11 cellular contexts compared by ENCODE assay signal in the genomic region with DNA sequence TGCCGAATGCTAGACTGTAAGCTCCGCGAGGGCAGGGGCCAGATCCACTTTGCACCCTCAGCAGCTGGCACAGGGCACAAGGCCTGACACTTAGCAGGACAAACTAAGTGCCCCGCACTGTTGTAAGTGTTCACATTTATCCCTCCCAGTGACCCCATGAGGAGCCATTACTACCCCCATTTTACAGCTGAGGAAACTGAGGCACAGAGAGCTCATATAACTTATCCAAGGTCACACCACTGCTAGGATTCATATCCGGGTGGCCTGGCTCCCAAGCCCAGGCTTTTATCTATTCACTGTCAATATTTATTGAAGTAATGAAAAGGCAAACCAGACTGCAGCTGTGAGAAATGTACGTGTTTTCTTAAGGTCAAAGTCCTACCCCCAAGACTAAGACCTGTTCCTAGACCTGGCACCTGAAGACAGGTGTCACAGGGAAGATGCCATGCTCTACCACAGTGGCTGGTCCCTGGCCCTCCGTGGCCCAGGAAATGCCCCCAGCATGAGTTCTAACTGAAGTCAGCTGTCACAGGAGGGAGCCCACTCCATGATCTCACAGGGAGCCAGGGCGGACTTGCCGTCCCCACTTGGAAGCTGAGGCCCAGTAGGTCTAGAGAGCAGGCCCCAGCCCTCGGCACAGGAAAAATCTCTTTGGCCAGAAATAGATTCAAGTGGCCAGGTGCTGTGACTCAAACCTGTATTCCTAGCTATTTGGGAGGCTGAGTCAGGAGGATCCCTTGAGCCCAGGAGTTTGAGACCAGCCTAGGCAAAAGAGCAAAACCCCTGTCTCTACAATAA.
DNase-seq lines count a peak whose midpoint lies in the region; ATAC-seq, FAIRE-seq and TF ChIP-seq lines count a peak whose summit lies in the region.
"Had no signal": no experiment of that assay in that cellular context is flagged by ENCODE, and none has a peak within 500 bp of the region (broad histone marks: within the 10 kb centered on the region; RNA-seq: fewer than 3 reads in every experiment).

No MANE protein-coding gene starts in this region.

- FAIRE-seq in D721Med (lab: Jason Lieb, UNC) = no peak

- H3K27ac Mint-ChIP-seq in chondrocyte (ENCODE audit: unreplicated experiment) = peak overlapping the region; percentile 94
- peak overlapping the region; percentile 14 for H3K27ac Mint-ChIP-seq in stimulated activated effector memory CD8-positive, alpha-beta T cell treated with anti-CD3 and anti-CD28 coated beads, Interleukin-12 subunit alpha, Interleukin-12 subunit beta, amount 100 ng/mL, for 72 hours
- H3K27ac Mint-ChIP-seq in activated naive CD8-positive, alpha-beta T cell treated with anti-CD3 and anti-CD28 coated beads, Interleukin-2, amount 50 U/mL, for 24 hours = no peak overlapping the region
- H3K27ac Mint-ChIP-seq: activated naive CD8-positive, alpha-beta T cell treated with anti-CD3 and anti-CD28 coated beads for 36 hours had no signal

- H3K36me3 ChIP-seq in HUES48 (ENCODE audit: control insufficient read depth, insufficient read depth, low read length) = no peaks in the 10 kb centered on the region
- no peaks in the 10 kb centered on the region for H3K36me3 ChIP-seq in mesodermal cell (ENCODE audit: control insufficient read depth, insufficient read depth, low read length)
- H3K36me3 ChIP-seq: neutrophil had no signal

- H3K36me3 Mint-ChIP-seq in chondrocyte (ENCODE audit: low read depth) = no peaks in the 10 kb centered on the region
- no peaks in the 10 kb centered on the region for H3K36me3 Mint-ChIP-seq in stimulated activated effector memory CD8-positive, alpha-beta T cell treated with anti-CD3 and anti-CD28 coated beads, Interleukin-12 subunit alpha, Interleukin-12 subunit beta, amount 100 ng/mL, for 72 hours
- no peaks in the 10 kb centered on the region for H3K36me3 Mint-ChIP-seq in activated naive CD8-positive, alpha-beta T cell treated with anti-CD3 and anti-CD28 coated beads, Interleukin-2, amount 50 U/mL, for 24 hours (ENCODE audit: low read depth)
- H3K36me3 Mint-ChIP-seq: activated naive CD8-positive, alpha-beta T cell treated with anti-CD3 and anti-CD28 coated beads for 36 hours had no signal

- H3K4me1 ChIP-seq in HUES48 (ENCODE audit: control insufficient read depth, insufficient read depth, low read length) (peaks cover 12% of the 10 kb centered on the region), mesodermal cell (ENCODE audit: control insufficient read depth, insufficient read depth, low read length, poor library complexity, severe bottlenecking) (peaks cover 77% of the 10 kb centered on the region)

- H3K4me3 ChIP-seq in HUES48 (ENCODE audit: low read depth, low read length) (no peak overlapping the region), mesodermal cell (ENCODE audit: extremely low read depth, insufficient read depth, low read length, poor library complexity, severe bottlenecking) (no peak overlapping the region)

- H3K9me3 ChIP-seq in HUES48 (ENCODE audit: control insufficient read depth, insufficient read depth, low read length) (no peaks in the 10 kb centered on the region), mesodermal cell (ENCODE audit: control insufficient read depth, low read length) (no peaks in the 10 kb centered on the region)
- H3K9me3 ChIP-seq: neutrophil had no signal

- H3K4me1 Mint-ChIP-seq in chondrocyte (ENCODE audit: low read depth) = peaks cover 71% of the 10 kb centered on the region
- H3K4me1 Mint-ChIP-seq in stimulated activated effector memory CD8-positive, alpha-beta T cell treated with anti-CD3 and anti-CD28 coated beads, Interleukin-12 subunit alpha, Interleukin-12 subunit beta, amount 100 ng/mL, for 72 hours = no peaks in the 10 kb centered on the region
- no peaks in the 10 kb centered on the region for H3K4me1 Mint-ChIP-seq in activated naive CD8-positive, alpha-beta T cell treated with anti-CD3 and anti-CD28 coated beads, Interleukin-2, amount 50 U/mL, for 24 hours

- H3K27ac ChIP-seq in HUES48 (ENCODE audit: low read depth, low read length) = peak overlapping the region; percentile 53
- H3K27ac ChIP-seq in mesodermal cell (ENCODE audit: low read depth, low read length, severe bottlenecking) = peak overlapping the region; percentile 96
- H3K27ac ChIP-seq: neutrophil had no signal

- no peak overlapping the region for H3K9ac ChIP-seq in HUES48 (ENCODE audit: low read depth, low read length)

- WGBS in mesodermal cell (ENCODE audit: insufficient coverage in 2 of 2), 2 experiments = 89 to 92% methylated on average over 9 to 10 of the region's 10 CpGs

- no peak overlapping the region for H3K4me3 Mint-ChIP-seq in chondrocyte (ENCODE audit: unreplicated experiment)
- H3K4me3 Mint-ChIP-seq in stimulated activated effector memory CD8-positive, alpha-beta T cell treated with anti-CD3 and anti-CD28 coated beads, Interleukin-12 subunit alpha, Interleukin-12 subunit beta, amount 100 ng/mL, for 72 hours = no peak overlapping the region
- no peak overlapping the region for H3K4me3 Mint-ChIP-seq in activated naive CD8-positive, alpha-beta T cell treated with anti-CD3 and anti-CD28 coated beads, Interleukin-2, amount 50 U/mL, for 24 hours
- H3K4me3 Mint-ChIP-seq: activated naive CD8-positive, alpha-beta T cell treated with anti-CD3 and anti-CD28 coated beads for 36 hours had no signal

- no peaks in the 10 kb centered on the region for H3K27me3 Mint-ChIP-seq in chondrocyte (ENCODE audit: low read depth)
- no peaks in the 10 kb centered on the region for H3K27me3 Mint-ChIP-seq in activated naive CD8-positive, alpha-beta T cell treated with anti-CD3 and anti-CD28 coated beads, Interleukin-2, amount 50 U/mL, for 24 hours
- H3K27me3 Mint-ChIP-seq: activated naive CD8-positive, alpha-beta T cell treated with anti-CD3 and anti-CD28 coated beads for 36 hours had no signal

- no peaks in the 10 kb centered on the region for H3K9me3 Mint-ChIP-seq in chondrocyte (ENCODE audit: low read depth)
- H3K9me3 Mint-ChIP-seq in stimulated activated effector memory CD8-positive, alpha-beta T cell treated with anti-CD3 and anti-CD28 coated beads, Interleukin-12 subunit alpha, Interleukin-12 subunit beta, amount 100 ng/mL, for 72 hours = no peaks in the 10 kb centered on the region
- no peaks in the 10 kb centered on the region for H3K9me3 Mint-ChIP-seq in activated naive CD8-positive, alpha-beta T cell treated with anti-CD3 and anti-CD28 coated beads, Interleukin-2, amount 50 U/mL, for 24 hours
- H3K9me3 Mint-ChIP-seq: activated naive CD8-positive, alpha-beta T cell treated with anti-CD3 and anti-CD28 coated beads for 36 hours had no signal

- DNase-seq in chondrocyte (ENCODE audit: low spot score) (no peak), C1 segment of cervical spinal cord (lab: John Stamatoyannopoulos, UW) (no peak), D721Med (ENCODE audit: insufficient read length, low spot score) (no peak)
- no peak for DNase-seq in stimulated activated effector memory CD8-positive, alpha-beta T cell treated with anti-CD3 and anti-CD28 coated beads, Interleukin-12 subunit alpha, Interleukin-12 subunit beta, amount 100 ng/mL, for 72 hours (ENCODE audit: low spot score in 2 of 2)
- no peak for DNase-seq in activated naive CD8-positive, alpha-beta T cell treated with anti-CD3 and anti-CD28 coated beads, Interleukin-2, amount 50 U/mL, for 24 hours
- DNase-seq: activated naive CD8-positive, alpha-beta T cell treated with anti-CD3 and anti-CD28 coated beads for 36 hours; effector CD8-positive, alpha-beta T cell had no signal

- no peaks in the 10 kb centered on the region for H3K27me3 ChIP-seq in HUES48 (ENCODE audit: control insufficient read depth, insufficient read depth, low read length)
- H3K27me3 ChIP-seq: neutrophil had no signal

- ATAC-seq in stimulated activated effector memory CD8-positive, alpha-beta T cell treated with anti-CD3 and anti-CD28 coated beads, Interleukin-12 subunit alpha, Interleukin-12 subunit beta, amount 100 ng/mL, for 72 hours = no peak
- no peak for ATAC-seq in activated naive CD8-positive, alpha-beta T cell treated with anti-CD3 and anti-CD28 coated beads, Interleukin-2, amount 50 U/mL, for 24 hours
- no peak for ATAC-seq in GM18517 (IDR thresholded peaks at IDR 0.05; ENCODE audit: unreplicated experiment)

- TF ChIP-seq CTCF in chondrocyte (IDR thresholded peaks at IDR 0.05) = no peak
- no peak for TF ChIP-seq CTCF in D721Med (IDR thresholded peaks at IDR 0.05; ENCODE audit: insufficient read depth, missing control alignments)
